ENCODE assay signal across 8 cellular contexts in genomic region chr9:101028346-101029299, GRCh38. TPM values are rescaled to one million over a fixed set of nuclear protein-coding genes. Genes with fewer than 3 reads are reported as not detected.
DNase-seq lines count a peak whose midpoint lies in the region; ATAC-seq and TF ChIP-seq lines count a peak whose summit lies in the region.

TSS of gene PLPPR1 (plus strand) at chr9:101028727.

- H3K27me3 Mint-ChIP-seq in activated naive CD8-positive, alpha-beta T cell treated with anti-CD3 and anti-CD28 coated beads for 36 hours: peaks cover 58% of the 10 kb centered on the region

- no peaks in the 10 kb centered on the region for H3K36me3 ChIP-seq in prostate gland

- peak within 1 kb of the TSS; percentile 26 for H3K4me3 ChIP-seq in right cardiac atrium (ENCODE audit: low read length)
- peak within 1 kb of the TSS; percentile 38 to 43 for H3K4me3 ChIP-seq in prostate gland

- intact Hi-C loops in right cardiac atrium (cut with DNase I): no loop called here
- intact Hi-C loops in prostate gland (cut with DNase I): no loop called here

- H3K4me1 ChIP-seq in right cardiac atrium (ENCODE audit: control insufficient read depth, insufficient read depth, low read length) (peaks cover 3% of the 10 kb centered on the region), prostate gland (replicated peaks) (no peaks in the 10 kb centered on the region)

- H3K27me3 ChIP-seq in right cardiac atrium (ENCODE audit: control insufficient read depth, insufficient read depth) (peaks cover 3% of the 10 kb centered on the region), prostate gland (replicated peaks; ENCODE audit: insufficient read depth) (no peaks in the 10 kb centered on the region)

- DNase-seq in DMS 273 treated with DMSO at 0.1 percent for 48 hours (lab: John Stamatoyannopoulos, UW) (peak; percentile 84), NCI-H146 treated with DMSO at 0.1 percent for 48 hours (lab: John Stamatoyannopoulos, UW; ENCODE audit: unreplicated experiment) (peak; percentile 72), right cardiac atrium (peak; percentile 17 to 43 (median 22)), prostate gland (ENCODE audit: low spot score) (peak; percentile 57)
- peak; percentile 5 for DNase-seq in activated naive CD8-positive, alpha-beta T cell treated with anti-CD3 and anti-CD28 coated beads for 36 hours
- DNase-seq in stimulated activated naive CD4-positive, alpha-beta T cell (lab: John Stamatoyannopoulos, UW): no peak

- no peak for TF ChIP-seq POLR2A in prostate gland (IDR thresholded peaks at IDR 0.05)

- peak; percentile 61 to 77 for ATAC-seq in right cardiac atrium
- ATAC-seq in GM18519 (IDR thresholded peaks at IDR 0.05; ENCODE audit: low FRiP score, unreplicated experiment): no peak
- ATAC-seq in GM19455 (IDR thresholded peaks at IDR 0.05; ENCODE audit: unreplicated experiment): no peak

- H3K4me1 Mint-ChIP-seq in activated naive CD8-positive, alpha-beta T cell treated with anti-CD3 and anti-CD28 coated beads for 36 hours: peaks cover 3% of the 10 kb centered on the region

- no peak within 1 kb of the TSS for H3K27ac Mint-ChIP-seq in activated naive CD8-positive, alpha-beta T cell treated with anti-CD3 and anti-CD28 coated beads for 36 hours

- 1% methylated on average over 89 of the region's 89 CpGs for WGBS in right cardiac atrium
- WGBS in prostate gland: under 1% methylated on average over 59 of the region's 89 CpGs

- H3K9me3 ChIP-seq in right cardiac atrium (ENCODE audit: control insufficient read depth, low read length) (no peaks in the 10 kb centered on the region), prostate gland (no peaks in the 10 kb centered on the region)

- H3K36me3 Mint-ChIP-seq in activated naive CD8-positive, alpha-beta T cell treated with anti-CD3 and anti-CD28 coated beads for 36 hours: no peaks in the 10 kb centered on the region

- no peaks in the 10 kb centered on the region for H3K9me3 Mint-ChIP-seq in activated naive CD8-positive, alpha-beta T cell treated with anti-CD3 and anti-CD28 coated beads for 36 hours

- peak within 1 kb of the TSS; percentile 12 for H3K4me3 Mint-ChIP-seq in activated naive CD8-positive, alpha-beta T cell treated with anti-CD3 and anti-CD28 coated beads for 36 hours

- TF ChIP-seq CTCF in prostate gland (IDR thresholded peaks at IDR 0.05): no peak

- no peak within 1 kb of the TSS for H3K27ac ChIP-seq in right cardiac atrium (ENCODE audit: low read length)
- peak within 1 kb of the TSS in 1 of 2 donors; percentile 44 for H3K27ac ChIP-seq in prostate gland

RNA-seq across cellular contexts. Expression of gene PLPPR1, which starts in this region (rescaled TPM):
- not detected for total RNA-seq in activated naive CD8-positive, alpha-beta T cell treated with anti-CD3 and anti-CD28 coated beads for 36 hours
- total RNA-seq in right cardiac atrium (not detected), prostate gland (1 to 10 TPM in 1 of 2 donors, not detected in 1; 2.8 TPM)
- polyA plus RNA-seq in right cardiac atrium: not detected

Comparison
In these comparisons a context has a peak if more than half of its experiments do, and no peak if none do; other contexts are left out.
1. Peak in DNase-seq in activated naive CD8-positive, alpha-beta T cell treated with anti-CD3 and anti-CD28 coated beads for 36 hours; RNA of the gene not detected or under 1 TPM.
2. Peak in DNase-seq, ATAC-seq and H3K4me3 ChIP-seq in right cardiac atrium; RNA of the gene not detected or under 1 TPM.
3. DNase-seq: peak in DMS 273 treated with DMSO at 0.1 percent for 48 hours (single experiment), NCI-H146 treated with DMSO at 0.1 percent for 48 hours (single experiment) and prostate gland (single experiment); none in stimulated activated naive CD4-positive, alpha-beta T cell (0 of 6).